In the genomic region with DNA sequence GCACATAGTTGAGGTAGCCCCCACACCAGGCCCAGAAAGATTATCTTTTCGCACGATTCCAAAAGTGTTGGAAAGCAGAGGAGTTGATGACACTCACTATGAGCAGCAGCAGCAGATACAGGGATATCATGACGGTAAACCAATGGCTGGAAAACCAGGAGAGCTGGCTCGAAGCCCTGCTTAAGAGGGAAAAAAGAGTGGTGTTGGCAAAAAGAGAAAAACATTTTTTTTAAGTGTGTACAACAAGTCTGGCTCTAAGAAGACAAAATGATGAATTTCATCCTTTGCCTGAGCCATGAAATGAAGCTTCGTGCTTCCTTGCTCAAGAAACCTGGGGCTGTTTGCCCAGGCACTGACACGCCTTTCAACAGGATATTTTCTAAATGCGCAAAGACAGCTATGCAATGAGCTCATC, we compare ENCODE assay signal across 23 cellular contexts. TPM values are rescaled to one million over a fixed set of nuclear protein-coding genes. Genes with fewer than 3 reads are reported as not detected.
DNase-seq lines count a peak whose midpoint lies in the region; TF ChIP-seq lines count a peak whose summit lies in the region.
"Had no signal": no experiment of that assay in that cellular context is flagged by ENCODE, and none has a peak within 500 bp of the region (broad histone marks: within the 10 kb centered on the region; RNA-seq: fewer than 3 reads in every experiment).

No MANE protein-coding gene starts in this region.

- H3K4me1 Mint-ChIP-seq in mesothelial cell of epicardium: peaks cover 14% of the 10 kb centered on the region
- H3K4me1 Mint-ChIP-seq: activated CD4-positive, alpha-beta memory T cell treated with anti-CD3 and anti-CD28 coated beads, Interleukin-2, amount 10 ng/mL, durations not matched to agents 7 days and 5 days; central memory CD8-positive, alpha-beta T cell; stimulated activated memory B cell treated with anti-CD40 and anti-IgM and Interleukin-4, amounts not matched to agents 10 μg/mL and 1 μg/mL and 100 μg/mL, for 72 hours had no signal

- no peaks in the 10 kb centered on the region for H3K27me3 ChIP-seq in smooth muscle cell (ENCODE audit: low read depth)
- H3K27me3 ChIP-seq: foreskin keratinocyte, spleen had no signal

- no peak overlapping the region for H2AFZ ChIP-seq in smooth muscle cell (ENCODE audit: low read depth)

- no peak overlapping the region for H3K4me2 ChIP-seq in smooth muscle cell

- no peaks in the 10 kb centered on the region for H3K27me3 Mint-ChIP-seq in mesothelial cell of epicardium (ENCODE audit: low read depth)
- H3K27me3 Mint-ChIP-seq: activated CD4-positive, alpha-beta memory T cell treated with anti-CD3 and anti-CD28 coated beads, Interleukin-2, amount 10 ng/mL, durations not matched to agents 7 days and 5 days; central memory CD8-positive, alpha-beta T cell; effector memory CD8-positive, alpha-beta T cell; stimulated activated memory B cell treated with anti-CD40 and anti-IgM and Interleukin-4, amounts not matched to agents 10 μg/mL and 1 μg/mL and 100 μg/mL, for 72 hours had no signal

- 56% methylated on average over 7 of the region's 7 CpGs for WGBS in smooth muscle cell (ENCODE audit: low lambda C conversion rate)

- DNase-seq in GM03348 (ENCODE audit: low spot score): peak; percentile 42
- DNase-seq in fibroblast of villous mesenchyme (ENCODE audit: low read depth): peak; percentile 21
- no peak for DNase-seq in mesothelial cell of epicardium (ENCODE audit: low spot score in 2 of 2, unreplicated experiment in 2 of 2)
- DNase-seq in smooth muscle cell (lab: John Stamatoyannopoulos, UW; ENCODE audit: unreplicated experiment): no peak
- DNase-seq in NCI-H2081 (lab: John Stamatoyannopoulos, UW): no peak
- DNase-seq in NCI-H1930 (lab: John Stamatoyannopoulos, UW): no peak
- DNase-seq in activated CD4-positive, alpha-beta T cell treated with anti-CD3 and anti-CD28 coated beads for 1 hour: no peak
- DNase-seq in EL: no peak
- DNase-seq: activated CD4-positive, alpha-beta memory T cell treated with anti-CD3 and anti-CD28 coated beads, Interleukin-2, amount 10 ng/mL, durations not matched to agents 7 days and 5 days; activated T-cell treated with anti-CD3 and anti-CD28 coated beads, Interleukin-2, amount 50 U/mL, for 48 hours; effector memory CD8-positive, alpha-beta T cell; NCI-H1436; NCI-H226; spleen; T-helper 1 cell had no signal

- H4K20me1 ChIP-seq in smooth muscle cell (ENCODE audit: low read depth): no peaks in the 10 kb centered on the region

- no peaks in the 10 kb centered on the region for H3K36me3 ChIP-seq in smooth muscle cell (ENCODE audit: low read depth)

- H3K27ac Mint-ChIP-seq in mesothelial cell of epicardium: peak overlapping the region; percentile 33
- H3K27ac Mint-ChIP-seq: activated CD4-positive, alpha-beta memory T cell treated with anti-CD3 and anti-CD28 coated beads, Interleukin-2, amount 10 ng/mL, durations not matched to agents 7 days and 5 days; effector memory CD8-positive, alpha-beta T cell; stimulated activated memory B cell treated with anti-CD40 and anti-IgM and Interleukin-4, amounts not matched to agents 10 μg/mL and 1 μg/mL and 100 μg/mL, for 72 hours had no signal

- H3K4me3 ChIP-seq in fibroblast of villous mesenchyme (ENCODE audit: low read depth, low read length) (no peak overlapping the region), smooth muscle cell (no peak overlapping the region)
- H3K4me3 ChIP-seq: HAP-1, spleen had no signal

- peaks cover 15% of the 10 kb centered on the region for H3F3A ChIP-seq in smooth muscle cell (ENCODE audit: low read depth)

- no peak overlapping the region for H3K9ac ChIP-seq in smooth muscle cell (ENCODE audit: low read depth)

- H3K4me1 ChIP-seq in smooth muscle cell (ENCODE audit: low read depth): no peaks in the 10 kb centered on the region
- H3K4me1 ChIP-seq: foreskin keratinocyte, spleen had no signal

- H3K9me3 ChIP-seq in smooth muscle cell (replicated peaks; ENCODE audit: low read depth): no peaks in the 10 kb centered on the region
- H3K9me3 ChIP-seq: HAP-1, spleen had no signal

- no peak for TF ChIP-seq CTCF in fibroblast of villous mesenchyme (IDR thresholded peaks at IDR 0.05; ENCODE audit: insufficient read depth, low read depth, low read length)
- no peak for TF ChIP-seq CTCF in mesothelial cell of epicardium (IDR thresholded peaks at IDR 0.05; ENCODE audit: unreplicated experiment)
- TF ChIP-seq CTCF in smooth muscle cell (IDR thresholded peaks at IDR 0.05; ENCODE audit: borderline replicate concordance, insufficient read depth, poor library complexity, severe bottlenecking): no peak

- peaks cover 37% of the 10 kb centered on the region for H3K36me3 Mint-ChIP-seq in mesothelial cell of epicardium

- H3K4me3 Mint-ChIP-seq in mesothelial cell of epicardium: no peak overlapping the region
- H3K4me3 Mint-ChIP-seq: activated CD4-positive, alpha-beta memory T cell treated with anti-CD3 and anti-CD28 coated beads, Interleukin-2, amount 10 ng/mL, durations not matched to agents 7 days and 5 days; central memory CD8-positive, alpha-beta T cell; effector memory CD8-positive, alpha-beta T cell; stimulated activated memory B cell treated with anti-CD40 and anti-IgM and Interleukin-4, amounts not matched to agents 10 μg/mL and 1 μg/mL and 100 μg/mL, for 72 hours had no signal

- peak overlapping the region; percentile 75 for H3K27ac ChIP-seq in smooth muscle cell (ENCODE audit: low read depth)
- H3K27ac ChIP-seq: foreskin keratinocyte, VCaP had no signal

- no peaks in the 10 kb centered on the region for H3K9me3 Mint-ChIP-seq in mesothelial cell of epicardium
- H3K9me3 Mint-ChIP-seq: activated CD4-positive, alpha-beta memory T cell treated with anti-CD3 and anti-CD28 coated beads, Interleukin-2, amount 10 ng/mL, durations not matched to agents 7 days and 5 days; central memory CD8-positive, alpha-beta T cell; effector memory CD8-positive, alpha-beta T cell; stimulated activated memory B cell treated with anti-CD40 and anti-IgM and Interleukin-4, amounts not matched to agents 10 μg/mL and 1 μg/mL and 100 μg/mL, for 72 hours had no signal

- H3K79me2 ChIP-seq in smooth muscle cell (ENCODE audit: low read depth): no peaks in the 10 kb centered on the region

RNA-seq across cellular contexts. Expression of gene PARP16, which starts 27.3 kb away (rescaled TPM):
- total RNA-seq in fibroblast of villous mesenchyme: 3.0 and 4.5 TPM in 2 replicates
- 17.7 to 21.0 TPM (median 18.6 TPM) in 3 replicates for total RNA-seq in mesothelial cell of epicardium
- total RNA-seq in smooth muscle cell: 6.0 and 10.0 TPM in 2 replicates
- polyA plus RNA-seq in smooth muscle cell: 11.7 and 15.1 TPM in 2 replicates

RNA-seq across cellular contexts. Expression of gene RNU5A-1, which starts 36.5 kb away (rescaled TPM):
- not detected in 2 replicates for total RNA-seq in fibroblast of villous mesenchyme
- not detected in 3 replicates for total RNA-seq in mesothelial cell of epicardium
- not detected in 2 replicates for total RNA-seq in smooth muscle cell
- polyA plus RNA-seq in smooth muscle cell: not detected in 2 replicates
- total RNA-seq: activated CD4-positive, alpha-beta memory T cell treated with anti-CD3 and anti-CD28 coated beads, Interleukin-2, amount 10 ng/mL, durations not matched to agents 7 days and 5 days; foreskin keratinocyte; G401; HT-29; osteoblast; spleen had no signal
- polyA plus RNA-seq: foreskin keratinocyte, spleen had no signal

RNA-seq across cellular contexts. Expression of gene RNU5B-1, which starts 45.1 kb away (rescaled TPM):
- not detected in 2 replicates for total RNA-seq in fibroblast of villous mesenchyme
- 16.2 to 27.9 TPM (median 19.7 TPM) in 3 replicates for total RNA-seq in mesothelial cell of epicardium
- total RNA-seq in smooth muscle cell: not detected in 2 replicates
- not detected in 2 replicates for polyA plus RNA-seq in smooth muscle cell
- total RNA-seq: foreskin keratinocyte, G401, HT-29, osteoblast had no signal
- polyA plus RNA-seq: foreskin keratinocyte, spleen had no signal

RNA-seq across cellular contexts. Expression of gene CILP, which starts 48.1 kb away (rescaled TPM):
- total RNA-seq in fibroblast of villous mesenchyme (under 0.01 TPM in 2 replicates), mesothelial cell of epicardium (0.95 to 1.3 TPM (median 1.2 TPM) in 3 replicates), smooth muscle cell (84.4 and 114 TPM in 2 replicates)
- 87.9 and 125 TPM in 2 replicates for polyA plus RNA-seq in smooth muscle cell
- total RNA-seq: activated CD4-positive, alpha-beta memory T cell treated with anti-CD3 and anti-CD28 coated beads, Interleukin-2, amount 10 ng/mL, durations not matched to agents 7 days and 5 days; foreskin keratinocyte; G401 had no signal
- polyA plus RNA-seq: foreskin keratinocyte had no signal

Comparison
In these comparisons a context has a peak if more than half of its experiments do, and no peak if none do; other contexts are left out.
1. DNase-seq: peak in GM03348 (single experiment) and fibroblast of villous mesenchyme (single experiment); none in mesothelial cell of epicardium (0 of 2), smooth muscle cell (single experiment), NCI-H2081 (0 of 2), NCI-H1930 (0 of 2), activated CD4-positive, alpha-beta T cell treated with anti-CD3 and anti-CD28 coated beads for 1 hour (single experiment) and EL (single experiment).
2. RNA of gene RNU5B-1, which starts 45.1 kb away (total RNA-seq): 16.2 to 27.9 TPM in mesothelial cell of epicardium; not detected in fibroblast of villous mesenchyme and not detected in smooth muscle cell; every median in the first group is over 10 times any median in the second.